Comparison of ENCODE assay signal across 16 cellular contexts in the genomic region with DNA sequence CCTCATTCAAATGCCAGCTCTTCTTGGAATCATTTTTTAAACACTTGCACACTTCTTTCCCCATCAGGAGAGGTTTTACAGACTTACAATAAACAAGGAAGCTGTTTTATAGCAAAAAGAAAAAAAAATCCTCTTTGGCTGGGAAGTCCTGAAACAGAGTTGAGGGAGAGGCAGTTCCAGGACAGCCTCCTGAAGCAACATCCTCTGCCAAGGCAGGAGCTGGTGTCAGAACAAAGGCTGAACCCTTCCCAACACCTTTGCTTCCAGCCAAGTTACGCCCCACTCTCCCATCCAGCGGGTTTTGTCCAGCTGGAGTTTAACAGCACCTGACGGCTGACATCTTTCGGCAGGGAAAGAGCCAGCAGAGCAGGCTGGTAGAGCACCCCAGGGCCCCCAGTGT.
DNase-seq lines count a peak whose midpoint lies in the region; ATAC-seq and TF ChIP-seq lines count a peak whose summit lies in the region.
"Had no signal": no experiment of that assay in that cellular context is flagged by ENCODE, and none has a peak within 500 bp of the region (broad histone marks: within the 10 kb centered on the region; RNA-seq: fewer than 3 reads in every experiment).

No MANE protein-coding gene starts in this region.

- H3K9me3 ChIP-seq in SK-N-MC (ENCODE audit: low read depth, low read length), result no peaks in the 10 kb centered on the region
- no peaks in the 10 kb centered on the region for H3K9me3 ChIP-seq in ovary
- H3K9me3 ChIP-seq: BLaER1 had no signal

- H3K27ac ChIP-seq in SK-N-MC, result no peak overlapping the region
- no peak overlapping the region for H3K27ac ChIP-seq in ovary
- H3K27ac ChIP-seq: BLaER1, KMS-11 had no signal

- peak overlapping the region; percentile 8 for H3K9ac ChIP-seq in SK-N-MC (ENCODE audit: insufficient read length)
- H3K9ac ChIP-seq: BLaER1, KMS-11 had no signal

- H3K4me1 ChIP-seq in ovary (ENCODE audit: insufficient read depth), result no peaks in the 10 kb centered on the region
- H3K4me1 ChIP-seq: BLaER1 had no signal

- H3K27me3 ChIP-seq in H7 (ENCODE audit: control insufficient read depth, insufficient read depth, low read length) (peaks cover 4% of the 10 kb centered on the region), ovary (no peaks in the 10 kb centered on the region)

- no peak overlapping the region for H3K4me3 ChIP-seq in H7 (ENCODE audit: insufficient read depth, low read depth, low read length)
- H3K4me3 ChIP-seq in SK-N-MC, result no peak overlapping the region
- no peak overlapping the region for H3K4me3 ChIP-seq in ovary
- H3K4me3 ChIP-seq: BLaER1 had no signal

- no peak for TF ChIP-seq EP300 in ovary (IDR thresholded peaks at IDR 0.05)

- no peak for TF ChIP-seq CTCF in ovary (IDR thresholded peaks at IDR 0.05)

- 0 to 4% (median 1%) methylated on average over 4 of the region's 4 CpGs for WGBS in ovary, 3 donors

- intact Hi-C loops in ovary (cut with DNase I), result no loop called here

- ATAC-seq in GM19395 (IDR thresholded peaks at IDR 0.05; ENCODE audit: unreplicated experiment), result no peak
- ATAC-seq: HepG2 had no signal

- peak; percentile 44 for DNase-seq in H7
- no peak for DNase-seq in SK-N-MC (ENCODE audit: low read depth, low spot score)
- DNase-seq in medulla oblongata (ENCODE audit: extremely low spot score), result peak; percentile 56
- DNase-seq in superior temporal gyrus (ENCODE audit: extremely low spot score), result peak; percentile 38
- DNase-seq in ovary, result no peak
- DNase-seq in kidney glomerular epithelial cell (lab: John Stamatoyannopoulos, UW), result no peak
- DNase-seq: DMS153, EL, H9, NCI-H1417 treated with DMSO at 0.1 percent for 48 hours, NCI-H2029 treated with DMSO at 0.1 percent for 48 hours, NCI-H524 treated with DMSO at 0.1 percent for 48 hours had no signal

- no peak for TF ChIP-seq POLR2A in ovary (IDR thresholded peaks at IDR 0.05)

- no peaks in the 10 kb centered on the region for H3K36me3 ChIP-seq in H7 (replicated peaks; ENCODE audit: control insufficient read depth, insufficient read depth, low read length)
- no peaks in the 10 kb centered on the region for H3K36me3 ChIP-seq in SK-N-MC (ENCODE audit: insufficient read depth, low read length)
- no peaks in the 10 kb centered on the region for H3K36me3 ChIP-seq in ovary
- H3K36me3 ChIP-seq: BLaER1 had no signal

Comparison
In these comparisons a context has a peak if more than half of its experiments do, and no peak if none do; other contexts are left out.
1. DNase-seq: peak in H7 (single experiment), medulla oblongata (single experiment) and superior temporal gyrus (single experiment); none in SK-N-MC (single experiment), ovary (0 of 5) and kidney glomerular epithelial cell (single experiment).